In genomic region chr16:3457434-3458252, GRCh38 we compare ENCODE assay signal across 8 cellular contexts. TPM values are rescaled to one million over a fixed set of nuclear protein-coding genes. Genes with fewer than 3 reads are reported as not detected.
A peak's percentile ranks its signal among the peaks of the same experiment; 100 is the strongest.
DNase-seq lines count a peak whose midpoint lies in the region; ATAC-seq, FAIRE-seq and TF ChIP-seq lines count a peak whose summit lies in the region.

No MANE protein-coding gene starts in this region.

- no peaks in the 10 kb centered on the region for H3K36me3 ChIP-seq in HepG2 (replicated peaks in 1 of 2; ENCODE audit: control insufficient read depth in 1 of 2, insufficient read depth in 2 of 2, low read length in 2 of 2)

- peaks cover 70% of the 10 kb centered on the region for H3K4me1 ChIP-seq in HepG2 (ENCODE audit: insufficient read depth, low read length)

- TF ChIP-seq EP300 in HepG2 (IDR thresholded peaks at IDR 0.05; ENCODE audit: low read depth in 2 of 2, low read length in 2 of 2) (0 out of 4 replicates have a peak, but pooled peaks of 1 of the 2 experiments have one; percentile 9), HepG2 (CRISPR knock-in tag; IDR thresholded peaks at IDR 0.05; ENCODE audit: borderline replicate concordance) (peak; percentile 26; the same call in 1 of the 2 replicates)

- H3K4me3 Mint-ChIP-seq in activated CD4-positive, alpha-beta T cell treated with anti-CD3 and anti-CD28 coated beads, Interleukin-2, amount 10 ng/mL, durations not matched to agents 7 days and 5 days, result peak overlapping the region; percentile 76

- peak overlapping the region; percentile 89 for H3K27ac Mint-ChIP-seq in activated CD4-positive, alpha-beta T cell treated with anti-CD3 and anti-CD28 coated beads, Interleukin-2, amount 10 ng/mL, durations not matched to agents 7 days and 5 days

- peak overlapping the region; percentile 89 for H3K27ac ChIP-seq in C4-2B
- H3K27ac ChIP-seq in coronary artery, result peak overlapping the region; percentile 85 to 94
- H3K27ac ChIP-seq in HepG2 (ENCODE audit: extremely low read length, insufficient read depth, low read length), result peak overlapping the region; percentile 91

- peak; percentile 89 to 92 for TF ChIP-seq POLR2A in HepG2 (IDR thresholded peaks at IDR 0.05; ENCODE audit: insufficient read depth in 1 of 2, low read depth in 2 of 2, low read length in 2 of 2)

- CTCF ChIA-PET in activated CD4-positive, alpha-beta T cell treated with anti-CD3 and anti-CD28 coated beads, Interleukin-2, amount 10 ng/mL, durations not matched to agents 7 days and 5 days (lab: Charles Lee), result interaction anchor here (0.7 to 1.0 kb wide), 7 partner anchors 9 to 454 kb away, joined by 3 to 5 read pairs (median 3); partner anchors contain the start of gene CLUAP1
- CTCF ChIA-PET in HepG2 (lab: Yijun Ruan, JAX; ENCODE audit: low intra/inter-chr PET ratio, low total read pairs), result interaction anchor here (1.3 kb wide), 1 partner anchor 43 kb away, joined by 3 read pairs; the partner anchor contains the start of gene CLUAP1

- intact Hi-C loops in HepG2 (cut with micrococcal nuclease; ENCODE audit: unreplicated experiment), result loop anchor here (2.0 to 5.0 kb wide), 2 partner anchors 15 to 35 kb away; partner anchors contain the start of genes NAA60 and ZNF597

- peaks cover 33% of the 10 kb centered on the region for H4K20me1 ChIP-seq in HepG2 (ENCODE audit: insufficient read depth, low read length)

- H3K9me3 Mint-ChIP-seq in activated CD4-positive, alpha-beta T cell treated with anti-CD3 and anti-CD28 coated beads, Interleukin-2, amount 10 ng/mL, durations not matched to agents 7 days and 5 days, result no peaks in the 10 kb centered on the region

- no peak for FAIRE-seq in HepG2 (lab: Jason Lieb, UNC)

- H3K27me3 Mint-ChIP-seq in activated CD4-positive, alpha-beta T cell treated with anti-CD3 and anti-CD28 coated beads, Interleukin-2, amount 10 ng/mL, durations not matched to agents 7 days and 5 days, result no peaks in the 10 kb centered on the region

- TF ChIP-seq RAD21 in HepG2 (CRISPR knock-in tag; IDR thresholded peaks at IDR 0.05), result peak; percentile 66

- peaks cover 48% of the 10 kb centered on the region for H3K4me1 Mint-ChIP-seq in activated CD4-positive, alpha-beta T cell treated with anti-CD3 and anti-CD28 coated beads, Interleukin-2, amount 10 ng/mL, durations not matched to agents 7 days and 5 days

- TF ChIP-seq CTCF in C4-2B (conservative IDR thresholded peaks at IDR 0.05), result peak; percentile 80
- TF ChIP-seq CTCF in coronary artery (IDR thresholded peaks at IDR 0.05), result peak; percentile 28
- TF ChIP-seq CTCF in HepG2 (CRISPR knock-in tag; IDR thresholded peaks at IDR 0.05), result peak; percentile 41; the same call in 1 of the 2 replicates

- peak overlapping the region; percentile 87 for H3K4me3 ChIP-seq in coronary artery
- H3K4me3 ChIP-seq in HepG2 (replicated peaks in 1 of 3; ENCODE audit: insufficient read depth in 1 of 3, low read depth in 2 of 3, low read length in 3 of 3), result peak overlapping the region; percentile 74 to 93 (median 92)

- peaks cover 2% of the 10 kb centered on the region for H3K36me3 Mint-ChIP-seq in activated CD4-positive, alpha-beta T cell treated with anti-CD3 and anti-CD28 coated beads, Interleukin-2, amount 10 ng/mL, durations not matched to agents 7 days and 5 days (ENCODE audit: low read depth)

- peak; percentile 42 for ATAC-seq in HG03457 (IDR thresholded peaks at IDR 0.05; ENCODE audit: unreplicated experiment)
- peak; percentile 83 for ATAC-seq in HepG2

- peak; percentile 97 for DNase-seq in GM19240 (ENCODE audit: insufficient read length, low spot score)
- DNase-seq in NCI-H510A (lab: John Stamatoyannopoulos, UW), result peak; percentile 55
- DNase-seq in activated CD4-positive, alpha-beta T cell treated with anti-CD3 and anti-CD28 coated beads, Interleukin-2, amount 10 ng/mL, durations not matched to agents 7 days and 5 days, result peak; percentile 88
- peak; percentile 89 for DNase-seq in coronary artery (ENCODE audit: low spot score)
- peak; percentile 78 for DNase-seq in HepG2 (ENCODE audit: low spot score)
- peak; percentile 85 for DNase-seq in stimulated activated CD4-positive, alpha-beta T cell treated with anti-CD3 and anti-CD28 coated beads, Interleukin-2, amount 100 ng/mL, for 48 hours

- H3K79me2 ChIP-seq in HepG2 (ENCODE audit: insufficient read depth, low read length), result peaks cover 44% of the 10 kb centered on the region

- H3K27me3 ChIP-seq in HepG2 (ENCODE audit: control insufficient read depth in 1 of 2, insufficient read depth in 2 of 2, low read length in 2 of 2), result no peaks in the 10 kb centered on the region; a peak in 1 of 5 replicates

- peak overlapping the region; percentile 86 for H3K9ac ChIP-seq in HepG2 (ENCODE audit: insufficient read depth, low read depth, low read length)

- no peaks in the 10 kb centered on the region for H3K9me3 ChIP-seq in HepG2 (ENCODE audit: low read length)

- POLR2A ChIA-PET in activated CD4-positive, alpha-beta T cell treated with anti-CD3 and anti-CD28 coated beads, Interleukin-2, amount 10 ng/mL, durations not matched to agents 7 days and 5 days (lab: Charles Lee), result interaction anchor here (1.5 kb wide), 1 partner anchor 13 kb away, joined by 6 read pairs; the partner anchor contains the start of genes NAA60 and ZNF597
- POLR2A ChIA-PET in HepG2 (lab: Yijun Ruan, JAX), result interaction anchor here (0.6 to 2.8 kb wide), 9 partner anchors 9 to 191 kb away, joined by 3 to 46 read pairs (median 4); partner anchors contain the start of genes CLUAP1, NAA60, ZNF174 and ZNF597

- peak overlapping the region; percentile 95 for H3K4me2 ChIP-seq in HepG2 (ENCODE audit: low read depth, low read length)

- BruUV-seq in HepG2 (replicated peaks; lab: Mats Ljungman, UMichigan), result TSS peak; percentile 83

- 6% methylated on average over 18 of the region's 83 CpGs for WGBS in HepG2 (ENCODE audit: low lambda C conversion rate)

- in situ Hi-C loops in HepG2 (cut with HindIII; ENCODE audit: extremely low pct_ligation_motif_present, low pct_unique_long_range_greater_than_20kb), result no loop called here

- H2AFZ ChIP-seq in HepG2 (ENCODE audit: low read length), result no peak overlapping the region

RNA-seq across cellular contexts. Expression of gene NAA60, which starts 14.2 kb away (rescaled TPM):
- 10 to 100 TPM; 42.6 to 59.1 TPM for total RNA-seq in activated CD4-positive, alpha-beta T cell treated with anti-CD3 and anti-CD28 coated beads, Interleukin-2, amount 10 ng/mL, durations not matched to agents 7 days and 5 days
- 14.7 and 16.9 TPM in 2 replicates for total RNA-seq in HepG2 (2016; rRNA removed; fragmentation: Illumina TruSeq; extraction: Trizol)
- total RNA-seq in HepG2 (2016; cell fraction: cytosol; rRNA removed; fragmentation: Illumina TruSeq; extraction: Trizol; ENCODE audit: low read depth), result 13.0 and 15.0 TPM in 2 replicates
- total RNA-seq in HepG2 (2016; cell fraction: insoluble cytoplasmic fraction; rRNA removed; fragmentation: Illumina TruSeq; extraction: Trizol), result 13.7 and 14.1 TPM in 2 replicates
- total RNA-seq in HepG2 (2016; cell fraction: membrane; rRNA removed; fragmentation: Illumina TruSeq; extraction: Trizol), result 21.1 and 21.2 TPM in 2 replicates
- total RNA-seq in HepG2 (2016; cell fraction: nucleus; rRNA removed; fragmentation: Illumina TruSeq; extraction: Trizol), result 17.3 and 20.1 TPM in 2 replicates
- 29.9 and 32.0 TPM in 2 replicates for polyA plus RNA-seq in HepG2 (2011; rRNA removed)
- 19.5 and 30.9 TPM in 2 replicates for polyA plus RNA-seq in HepG2 (2011; cell fraction: cytosol; rRNA removed)
- polyA plus RNA-seq in HepG2 (2011; cell fraction: nucleus; rRNA removed), result 47.2 and 62.5 TPM in 2 replicates
- 44.9 and 50.3 TPM in 2 replicates for polyA plus RNA-seq in HepG2 (2012)
- polyA plus RNA-seq in HepG2 (2016; cell fraction: cytosol; fragmentation: Illumina TruSeq; extraction: Trizol; ENCODE audit: low read depth), result 21.5 and 26.6 TPM in 2 replicates
- polyA plus RNA-seq in HepG2 (2016; cell fraction: insoluble cytoplasmic fraction; fragmentation: Illumina TruSeq; extraction: Trizol; ENCODE audit: low read depth), result 42.7 and 56.8 TPM in 2 replicates
- 47.4 and 51.4 TPM in 2 replicates for polyA plus RNA-seq in HepG2 (2016; cell fraction: membrane; fragmentation: Illumina TruSeq; extraction: Trizol; ENCODE audit: low read depth)
- polyA plus RNA-seq in HepG2 (2016; cell fraction: nucleus; fragmentation: Illumina TruSeq; extraction: Trizol; ENCODE audit: insufficient read depth, low read depth), result 68.2 and 80.3 TPM in 2 replicates
- polyA minus RNA-seq in HepG2 (2011; rRNA and poly(A)+ RNA removed; ENCODE audit: low replicate concordance), result 16.6 and 30.8 TPM in 2 replicates
- 13.0 and 19.4 TPM in 2 replicates for polyA minus RNA-seq in HepG2 (2011; cell fraction: cytosol; rRNA and poly(A)+ RNA removed)
- 26.0 and 27.7 TPM in 2 replicates for polyA minus RNA-seq in HepG2 (2011; cell fraction: nucleus; rRNA and poly(A)+ RNA removed)

RNA-seq across cellular contexts. Expression of gene ZNF597, which starts 14.3 kb away (rescaled TPM):
- 1 to 10 TPM; 2.5 to 2.7 TPM for total RNA-seq in activated CD4-positive, alpha-beta T cell treated with anti-CD3 and anti-CD28 coated beads, Interleukin-2, amount 10 ng/mL, durations not matched to agents 7 days and 5 days
- 2.4 and 3.8 TPM in 2 replicates for total RNA-seq in HepG2 (2016; rRNA removed; fragmentation: Illumina TruSeq; extraction: Trizol)
- total RNA-seq in HepG2 (2016; cell fraction: cytosol; rRNA removed; fragmentation: Illumina TruSeq; extraction: Trizol; ENCODE audit: low read depth), result 0.40 and 0.53 TPM in 2 replicates
- 2.5 and 3.4 TPM in 2 replicates for total RNA-seq in HepG2 (2016; cell fraction: insoluble cytoplasmic fraction; rRNA removed; fragmentation: Illumina TruSeq; extraction: Trizol)
- 1.6 and 1.7 TPM in 2 replicates for total RNA-seq in HepG2 (2016; cell fraction: membrane; rRNA removed; fragmentation: Illumina TruSeq; extraction: Trizol)
- total RNA-seq in HepG2 (2016; cell fraction: nucleus; rRNA removed; fragmentation: Illumina TruSeq; extraction: Trizol), result 3.2 and 3.5 TPM in 2 replicates
- polyA plus RNA-seq in HepG2 (2011; rRNA removed), result 1.2 and 1.3 TPM in 2 replicates
- polyA plus RNA-seq in HepG2 (2011; cell fraction: cytosol; rRNA removed), result 0.58 and 0.96 TPM in 2 replicates
- 1.4 and 1.8 TPM in 2 replicates for polyA plus RNA-seq in HepG2 (2011; cell fraction: nucleus; rRNA removed)
- 1.4 TPM in 2 replicates for polyA plus RNA-seq in HepG2 (2012)
- polyA plus RNA-seq in HepG2 (2016; cell fraction: cytosol; fragmentation: Illumina TruSeq; extraction: Trizol; ENCODE audit: low read depth), result 0.08 and 0.10 TPM in 2 replicates
- polyA plus RNA-seq in HepG2 (2016; cell fraction: insoluble cytoplasmic fraction; fragmentation: Illumina TruSeq; extraction: Trizol; ENCODE audit: low read depth), result 2.1 and 2.4 TPM in 2 replicates
- polyA plus RNA-seq in HepG2 (2016; cell fraction: membrane; fragmentation: Illumina TruSeq; extraction: Trizol; ENCODE audit: low read depth), result 0.49 and 0.58 TPM in 2 replicates
- 3.1 and 3.4 TPM in 2 replicates for polyA plus RNA-seq in HepG2 (2016; cell fraction: nucleus; fragmentation: Illumina TruSeq; extraction: Trizol; ENCODE audit: insufficient read depth, low read depth)
- 1.1 and 1.7 TPM in 2 replicates for polyA minus RNA-seq in HepG2 (2011; rRNA and poly(A)+ RNA removed; ENCODE audit: low replicate concordance)
- 1.2 and 1.8 TPM in 2 replicates for polyA minus RNA-seq in HepG2 (2011; cell fraction: cytosol; rRNA and poly(A)+ RNA removed)
- polyA minus RNA-seq in HepG2 (2011; cell fraction: nucleus; rRNA and poly(A)+ RNA removed), result 3.9 and 5.2 TPM in 2 replicates

RNA-seq across cellular contexts. Expression of gene C16orf90, which starts 37.6 kb away (rescaled TPM):
- total RNA-seq in activated CD4-positive, alpha-beta T cell treated with anti-CD3 and anti-CD28 coated beads, Interleukin-2, amount 10 ng/mL, durations not matched to agents 7 days and 5 days, result not detected
- not detected in 2 replicates for total RNA-seq in HepG2 (2016; rRNA removed; fragmentation: Illumina TruSeq; extraction: Trizol)
- total RNA-seq in HepG2 (2016; cell fraction: cytosol; rRNA removed; fragmentation: Illumina TruSeq; extraction: Trizol; ENCODE audit: low read depth), result not detected in 2 replicates
- total RNA-seq in HepG2 (2016; cell fraction: insoluble cytoplasmic fraction; rRNA removed; fragmentation: Illumina TruSeq; extraction: Trizol), result not detected in 2 replicates
- not detected in 2 replicates for total RNA-seq in HepG2 (2016; cell fraction: membrane; rRNA removed; fragmentation: Illumina TruSeq; extraction: Trizol)
- not detected in 2 replicates for total RNA-seq in HepG2 (2016; cell fraction: nucleus; rRNA removed; fragmentation: Illumina TruSeq; extraction: Trizol)
- not detected in 2 replicates for polyA plus RNA-seq in HepG2 (2011; rRNA removed)
- polyA plus RNA-seq in HepG2 (2011; cell fraction: cytosol; rRNA removed), result not detected in 2 replicates
- not detected in 2 replicates for polyA plus RNA-seq in HepG2 (2011; cell fraction: nucleus; rRNA removed)
- not detected in 2 replicates for polyA plus RNA-seq in HepG2 (2012)
- not detected in 2 replicates for polyA plus RNA-seq in HepG2 (2016; cell fraction: cytosol; fragmentation: Illumina TruSeq; extraction: Trizol; ENCODE audit: low read depth)
- not detected in 2 replicates for polyA plus RNA-seq in HepG2 (2016; cell fraction: insoluble cytoplasmic fraction; fragmentation: Illumina TruSeq; extraction: Trizol; ENCODE audit: low read depth)
- not detected in 2 replicates for polyA plus RNA-seq in HepG2 (2016; cell fraction: membrane; fragmentation: Illumina TruSeq; extraction: Trizol; ENCODE audit: low read depth)
- not detected in 2 replicates for polyA plus RNA-seq in HepG2 (2016; cell fraction: nucleus; fragmentation: Illumina TruSeq; extraction: Trizol; ENCODE audit: insufficient read depth, low read depth)
- polyA minus RNA-seq in HepG2 (2011; rRNA and poly(A)+ RNA removed; ENCODE audit: low replicate concordance), result not detected in 2 replicates
- not detected in 2 replicates for polyA minus RNA-seq in HepG2 (2011; cell fraction: cytosol; rRNA and poly(A)+ RNA removed)
- not detected in 2 replicates for polyA minus RNA-seq in HepG2 (2011; cell fraction: nucleus; rRNA and poly(A)+ RNA removed)

RNA-seq across cellular contexts. Expression of gene CLUAP1, which starts 43.2 kb away (rescaled TPM):
- 10 to 100 TPM; 39.0 to 43.2 TPM for total RNA-seq in activated CD4-positive, alpha-beta T cell treated with anti-CD3 and anti-CD28 coated beads, Interleukin-2, amount 10 ng/mL, durations not matched to agents 7 days and 5 days
- 19.5 and 25.9 TPM in 2 replicates for total RNA-seq in HepG2 (2016; rRNA removed; fragmentation: Illumina TruSeq; extraction: Trizol)
- 11.0 and 15.5 TPM in 2 replicates for total RNA-seq in HepG2 (2016; cell fraction: cytosol; rRNA removed; fragmentation: Illumina TruSeq; extraction: Trizol; ENCODE audit: low read depth)
- total RNA-seq in HepG2 (2016; cell fraction: insoluble cytoplasmic fraction; rRNA removed; fragmentation: Illumina TruSeq; extraction: Trizol), result 18.5 and 28.6 TPM in 2 replicates
- total RNA-seq in HepG2 (2016; cell fraction: membrane; rRNA removed; fragmentation: Illumina TruSeq; extraction: Trizol), result 6.7 and 9.0 TPM in 2 replicates
- total RNA-seq in HepG2 (2016; cell fraction: nucleus; rRNA removed; fragmentation: Illumina TruSeq; extraction: Trizol), result 12.3 and 17.1 TPM in 2 replicates
- polyA plus RNA-seq in HepG2 (2011; rRNA removed), result 3.5 and 6.0 TPM in 2 replicates
- 2.9 and 3.9 TPM in 2 replicates for polyA plus RNA-seq in HepG2 (2011; cell fraction: cytosol; rRNA removed)
- polyA plus RNA-seq in HepG2 (2011; cell fraction: nucleus; rRNA removed), result 1.9 and 4.4 TPM in 2 replicates
- 5.2 and 6.8 TPM in 2 replicates for polyA plus RNA-seq in HepG2 (2012)
- 3.4 and 3.8 TPM in 2 replicates for polyA plus RNA-seq in HepG2 (2016; cell fraction: cytosol; fragmentation: Illumina TruSeq; extraction: Trizol; ENCODE audit: low read depth)
- polyA plus RNA-seq in HepG2 (2016; cell fraction: insoluble cytoplasmic fraction; fragmentation: Illumina TruSeq; extraction: Trizol; ENCODE audit: low read depth), result 22.5 and 28.8 TPM in 2 replicates
- polyA plus RNA-seq in HepG2 (2016; cell fraction: membrane; fragmentation: Illumina TruSeq; extraction: Trizol; ENCODE audit: low read depth), result 5.0 and 5.3 TPM in 2 replicates
- 12.9 and 20.1 TPM in 2 replicates for polyA plus RNA-seq in HepG2 (2016; cell fraction: nucleus; fragmentation: Illumina TruSeq; extraction: Trizol; ENCODE audit: insufficient read depth, low read depth)
- polyA minus RNA-seq in HepG2 (2011; rRNA and poly(A)+ RNA removed; ENCODE audit: low replicate concordance), result 3.6 and 12.3 TPM in 2 replicates
- polyA minus RNA-seq in HepG2 (2011; cell fraction: cytosol; rRNA and poly(A)+ RNA removed), result 5.9 and 8.1 TPM in 2 replicates
- 6.7 and 9.6 TPM in 2 replicates for polyA minus RNA-seq in HepG2 (2011; cell fraction: nucleus; rRNA and poly(A)+ RNA removed)

RNA-seq across cellular contexts. Expression of gene ZNF174, which starts 56.6 kb away (rescaled TPM):
- total RNA-seq in activated CD4-positive, alpha-beta T cell treated with anti-CD3 and anti-CD28 coated beads, Interleukin-2, amount 10 ng/mL, durations not matched to agents 7 days and 5 days, result 10 to 100 TPM; 11.4 to 12.7 TPM
- total RNA-seq in HepG2 (2016; rRNA removed; fragmentation: Illumina TruSeq; extraction: Trizol), result 10.0 and 10.6 TPM in 2 replicates
- 2.3 and 2.9 TPM in 2 replicates for total RNA-seq in HepG2 (2016; cell fraction: cytosol; rRNA removed; fragmentation: Illumina TruSeq; extraction: Trizol; ENCODE audit: low read depth)
- total RNA-seq in HepG2 (2016; cell fraction: insoluble cytoplasmic fraction; rRNA removed; fragmentation: Illumina TruSeq; extraction: Trizol), result 8.6 and 9.8 TPM in 2 replicates
- total RNA-seq in HepG2 (2016; cell fraction: membrane; rRNA removed; fragmentation: Illumina TruSeq; extraction: Trizol), result 5.3 and 6.9 TPM in 2 replicates
- total RNA-seq in HepG2 (2016; cell fraction: nucleus; rRNA removed; fragmentation: Illumina TruSeq; extraction: Trizol), result 7.5 and 7.9 TPM in 2 replicates
- 7.6 and 8.3 TPM in 2 replicates for polyA plus RNA-seq in HepG2 (2011; rRNA removed)
- 6.7 and 7.2 TPM in 2 replicates for polyA plus RNA-seq in HepG2 (2011; cell fraction: cytosol; rRNA removed)
- 10.2 and 10.4 TPM in 2 replicates for polyA plus RNA-seq in HepG2 (2011; cell fraction: nucleus; rRNA removed)
- polyA plus RNA-seq in HepG2 (2012), result 5.3 and 5.5 TPM in 2 replicates
- polyA plus RNA-seq in HepG2 (2016; cell fraction: cytosol; fragmentation: Illumina TruSeq; extraction: Trizol; ENCODE audit: low read depth), result 1.2 and 1.5 TPM in 2 replicates
- polyA plus RNA-seq in HepG2 (2016; cell fraction: insoluble cytoplasmic fraction; fragmentation: Illumina TruSeq; extraction: Trizol; ENCODE audit: low read depth), result 13.0 and 14.1 TPM in 2 replicates
- polyA plus RNA-seq in HepG2 (2016; cell fraction: membrane; fragmentation: Illumina TruSeq; extraction: Trizol; ENCODE audit: low read depth), result 3.8 and 5.6 TPM in 2 replicates
- 11.0 and 12.3 TPM in 2 replicates for polyA plus RNA-seq in HepG2 (2016; cell fraction: nucleus; fragmentation: Illumina TruSeq; extraction: Trizol; ENCODE audit: insufficient read depth, low read depth)
- polyA minus RNA-seq in HepG2 (2011; rRNA and poly(A)+ RNA removed; ENCODE audit: low replicate concordance), result 8.0 and 11.1 TPM in 2 replicates
- 4.4 and 4.9 TPM in 2 replicates for polyA minus RNA-seq in HepG2 (2011; cell fraction: cytosol; rRNA and poly(A)+ RNA removed)
- 12.1 and 13.3 TPM in 2 replicates for polyA minus RNA-seq in HepG2 (2011; cell fraction: nucleus; rRNA and poly(A)+ RNA removed)

Comparison
In these comparisons a context has a peak if more than half of its experiments do, and no peak if none do; other contexts are left out.
1. Peak in every context shown above with its lines: DNase-seq, ATAC-seq, H3K4me3 ChIP-seq and H3K27ac ChIP-seq.
2. CTCF ChIP-seq: peak in every context shown above with its lines; median percentile 80 in C4-2B; 41 in HepG2; 28 in coronary artery.